Comparison of ENCODE assay signal across 8 cellular contexts in genomic region chr13:21458816-21459701, GRCh38. TPM values are rescaled to one million over a fixed set of nuclear protein-coding genes. Genes with fewer than 3 reads are reported as not detected.
A peak's percentile ranks its signal among the peaks of the same experiment; 100 is the strongest.
DNase-seq lines count a peak whose midpoint lies in the region; ATAC-seq and TF ChIP-seq lines count a peak whose summit lies in the region.

A gene with protein sequence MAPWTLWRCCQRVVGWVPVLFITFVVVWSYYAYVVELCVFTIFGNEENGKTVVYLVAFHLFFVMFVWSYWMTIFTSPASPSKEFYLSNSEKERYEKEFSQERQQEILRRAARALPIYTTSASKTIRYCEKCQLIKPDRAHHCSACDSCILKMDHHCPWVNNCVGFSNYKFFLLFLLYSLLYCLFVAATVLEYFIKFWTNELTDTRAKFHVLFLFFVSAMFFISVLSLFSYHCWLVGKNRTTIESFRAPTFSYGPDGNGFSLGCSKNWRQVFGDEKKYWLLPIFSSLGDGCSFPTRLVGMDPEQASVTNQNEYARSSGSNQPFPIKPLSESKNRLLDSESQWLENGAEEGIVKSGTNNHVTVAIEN (minus strand): TSS chr13:21459303. CDS start chr13:21459171, 132 bp downstream.

- no peak for TF ChIP-seq CTCF in Panc1 (IDR thresholded peaks at IDR 0.05)
- no peak for TF ChIP-seq CTCF in esophagus muscularis mucosa (IDR thresholded peaks at IDR 0.05)

- H3K27me3 Mint-ChIP-seq in activated T-cell treated with anti-CD3 and anti-CD28 coated beads, Interleukin-2, amount 50 U/mL, for 72 hours (ENCODE audit: low read depth), result no peaks in the 10 kb centered on the region

- H3K9ac ChIP-seq in HUES48 (ENCODE audit: low read depth, low read length), result peak within 1 kb of the TSS; percentile 97

- CTCF ChIA-PET in Panc1 (lab: Charles Lee), result no interaction called here

- 4% methylated on average over 10 of the region's 107 CpGs for WGBS in esophagus muscularis mucosa

- H3K9me3 Mint-ChIP-seq in activated T-cell treated with anti-CD3 and anti-CD28 coated beads, Interleukin-2, amount 50 U/mL, for 72 hours, result no peaks in the 10 kb centered on the region

- no peaks in the 10 kb centered on the region for H3K27me3 ChIP-seq in HUES48 (ENCODE audit: control insufficient read depth, insufficient read depth, low read length)
- no peaks in the 10 kb centered on the region for H3K27me3 ChIP-seq in Panc1 (ENCODE audit: control insufficient read depth, insufficient read depth, low read length)
- H3K27me3 ChIP-seq in esophagus muscularis mucosa, result no peaks in the 10 kb centered on the region

- H3K27ac ChIP-seq in HUES48 (ENCODE audit: low read depth, low read length), result peak within 1 kb of the TSS; percentile 95
- peak within 1 kb of the TSS; percentile 62 for H3K27ac ChIP-seq in Panc1 (ENCODE audit: low read length)
- peak within 1 kb of the TSS; percentile 88 to 93 (median 90) for H3K27ac ChIP-seq in esophagus muscularis mucosa (replicated peaks in 1 of 4)

- peaks cover 33% of the 10 kb centered on the region for H3K4me1 Mint-ChIP-seq in activated T-cell treated with anti-CD3 and anti-CD28 coated beads, Interleukin-2, amount 50 U/mL, for 72 hours (ENCODE audit: low read depth)

- no peaks in the 10 kb centered on the region for H3K36me3 ChIP-seq in HUES48 (ENCODE audit: control insufficient read depth, insufficient read depth, low read length)
- H3K36me3 ChIP-seq in Panc1 (ENCODE audit: control insufficient read depth, insufficient read depth, low read length), result no peaks in the 10 kb centered on the region; the same call in 1 of the 2 replicates
- H3K36me3 ChIP-seq in esophagus muscularis mucosa, result no peaks in the 10 kb centered on the region

- H3K4me1 ChIP-seq in HUES48 (ENCODE audit: control insufficient read depth, insufficient read depth, low read length) (peaks cover 6% of the 10 kb centered on the region), Panc1 (ENCODE audit: control insufficient read depth, insufficient read depth, low read length) (no peaks in the 10 kb centered on the region; the same call in 1 of the 2 replicates), esophagus muscularis mucosa (peaks cover 4 to 17% (median 13%) of the 10 kb centered on the region in 4 donors)

- in situ Hi-C loops in Panc1 (cut with HindIII; ENCODE audit: low pct_unique_long_range_greater_than_20kb, low sequenced_read_pairs), result no loop called here

- no peak for TF ChIP-seq EP300 in esophagus muscularis mucosa (IDR thresholded peaks at IDR 0.05)

- H3K4me3 ChIP-seq in HUES48 (ENCODE audit: low read depth, low read length) (peak within 1 kb of the TSS; percentile 100), Panc1 (ENCODE audit: low read depth in 2 of 2, low read length in 2 of 2) (peak within 1 kb of the TSS; percentile 90), esophagus muscularis mucosa (peak within 1 kb of the TSS; percentile 70 to 87 (median 86))

- peak within 1 kb of the TSS; percentile 93 to 99 for H3K4me3 Mint-ChIP-seq in activated T-cell treated with anti-CD3 and anti-CD28 coated beads, Interleukin-2, amount 50 U/mL, for 72 hours

- POLR2A ChIA-PET in Panc1 (lab: Charles Lee), result interaction anchor here (0.6 kb wide), 1 partner anchor 17 kb away, joined by 6 read pairs; no protein-coding TSS in a partner anchor

- no TSS peak for BruUV-seq in Panc1 (replicated peaks; lab: Mats Ljungman, UMichigan)

- peak within 1 kb of the TSS; percentile 81 for H3K27ac Mint-ChIP-seq in activated T-cell treated with anti-CD3 and anti-CD28 coated beads, Interleukin-2, amount 50 U/mL, for 72 hours

- peak; percentile 32 for TF ChIP-seq POLR2A in esophagus muscularis mucosa (IDR thresholded peaks at IDR 0.05; ENCODE audit: low read depth)

- H3K9me3 ChIP-seq in HUES48 (ENCODE audit: control insufficient read depth, insufficient read depth, low read length) (no peaks in the 10 kb centered on the region), Panc1 (ENCODE audit: control insufficient read depth, insufficient read depth, low read depth, low read length) (no peaks in the 10 kb centered on the region), esophagus muscularis mucosa (no peaks in the 10 kb centered on the region)

- DNase-seq in D341Med (ENCODE audit: low spot score) (peak; percentile 99), Panc1 (ENCODE audit: low read depth, low spot score) (no peak), esophagus muscularis mucosa (ENCODE audit: extremely low spot score) (peak; percentile 97), myocyte (ENCODE audit: low read depth) (peak; percentile 81)
- peak; percentile 91 to 97 for DNase-seq in activated T-cell treated with anti-CD3 and anti-CD28 coated beads, Interleukin-2, amount 50 U/mL, for 72 hours
- DNase-seq in stimulated activated CD8-positive, alpha-beta memory T cell treated with anti-CD3 and anti-CD28 coated beads, Interleukin-7, amount 100 ng/mL, for 48 hours (ENCODE audit: extremely low read depth in 1 of 2, low read depth in 1 of 2), result peak; percentile 72 to 82

- ATAC-seq in GM21367 (IDR thresholded peaks at IDR 0.05; ENCODE audit: unreplicated experiment) (peak; percentile 67), Panc1 (peak; percentile 97)
- peak; percentile 90 to 92 for ATAC-seq in activated T-cell treated with anti-CD3 and anti-CD28 coated beads, Interleukin-2, amount 50 U/mL, for 72 hours (replicated peaks in 1 of 2)

- peaks cover 2% of the 10 kb centered on the region in 2 donors for H3K36me3 Mint-ChIP-seq in activated T-cell treated with anti-CD3 and anti-CD28 coated beads, Interleukin-2, amount 50 U/mL, for 72 hours (ENCODE audit: insufficient read depth in 2 of 2)

- intact Hi-C loops in Panc1 (cut with micrococcal nuclease; ENCODE audit: unreplicated experiment), result no loop called here
- intact Hi-C loops in esophagus muscularis mucosa (cut with DNase I), result no loop called here

RNA-seq across cellular contexts. Expression of the gene that starts here (rescaled TPM):
- total RNA-seq in Panc1 (2021; ENCODE audit: unreplicated experiment) (38.7 TPM), esophagus muscularis mucosa (10 to 100 TPM; 47.4 to 53.3 (median 50.2) TPM), myocyte (39.8 and 44.9 TPM in 2 replicates)
- 13.3 TPM for polyA plus RNA-seq in Panc1 (2012; ENCODE audit: insufficient read length)
- total RNA-seq in activated T-cell treated with anti-CD3 and anti-CD28 coated beads, Interleukin-2, amount 50 U/mL, for 72 hours, result 10 to 100 TPM; 44.1 to 58.5 TPM
- polyA plus RNA-seq in myocyte (2012), result 18.5 TPM
